12 cellular contexts compared by ENCODE assay signal in genomic region chr6:14035448-14035847, GRCh38.
DNase-seq lines count a peak whose midpoint lies in the region; ATAC-seq and TF ChIP-seq lines count a peak whose summit lies in the region.
"Had no signal": no experiment of that assay in that cellular context is flagged by ENCODE, and none has a peak within 500 bp of the region (broad histone marks: within the 10 kb centered on the region; RNA-seq: fewer than 3 reads in every experiment).

No MANE protein-coding gene starts in this region.

- CTCF ChIA-PET in PC-9 (lab: Charles Lee) (interaction anchor here (1.1 kb wide), 1 partner anchor 31 kb away, joined by 4 read pairs; no protein-coding TSS in a partner anchor), GM10248 (lab: Yijun Ruan, JAX) (interaction anchor here (1.1 to 6.7 kb wide), 5 partner anchors 9 to 143 kb away, joined by 3 to 81 read pairs (median 11); no protein-coding TSS in a partner anchor)

- DNase-seq in GM03348 (ENCODE audit: low spot score), result peak; percentile 87
- DNase-seq in PC-9, result peak; percentile 45 to 49
- DNase-seq in fibroblast of the conjunctiva (ENCODE audit: low read depth), result peak; percentile 38
- DNase-seq in osteocyte (ENCODE audit: extremely low spot score, unreplicated experiment), result no peak
- no peak for DNase-seq in NCI-H1092 treated with DMSO at 0.1 percent for 48 hours (lab: John Stamatoyannopoulos, UW)
- no peak for DNase-seq in GM10248 (ENCODE audit: extremely low spot score)
- no peak for DNase-seq in NCI-H1436 (lab: John Stamatoyannopoulos, UW)
- DNase-seq: activated CD4-positive, alpha-beta T cell treated with anti-CD3 and anti-CD28 coated beads for 4 hours; foreskin melanocyte; NCI-H1048 had no signal

- no peak for ATAC-seq in GM21619 (IDR thresholded peaks at IDR 0.05; ENCODE audit: unreplicated experiment)

- BruUV-seq in PC-9 (replicated peaks; lab: Mats Ljungman, UMichigan), result no TSS peak

- no peaks in the 10 kb centered on the region for H3K4me1 ChIP-seq in PC-9 (replicated peaks; ENCODE audit: insufficient read depth)

- POLR2A ChIA-PET in PC-9 (lab: Charles Lee; ENCODE audit: unreplicated experiment), result no interaction called here
- POLR2A ChIA-PET in GM10248 (lab: Yijun Ruan, JAX), result no interaction called here

- H3K4me3 Mint-ChIP-seq in osteocyte (ENCODE audit: unreplicated experiment), result no peak overlapping the region
- H3K4me3 Mint-ChIP-seq: natural killer cell treated with Interleukin-12 subunit alpha and Interleukin-12 subunit beta and Interleukin-15 and Interleukin-18, amount 100 ng/mL, for 72 hours had no signal

- H3K9me3 Mint-ChIP-seq in osteocyte (ENCODE audit: unreplicated experiment), result peaks cover 4% of the 10 kb centered on the region
- H3K9me3 Mint-ChIP-seq: natural killer cell treated with Interleukin-12 subunit alpha and Interleukin-12 subunit beta and Interleukin-15 and Interleukin-18, amount 100 ng/mL, for 72 hours had no signal

- H3K4me1 Mint-ChIP-seq in osteocyte (ENCODE audit: unreplicated experiment), result peaks cover 41% of the 10 kb centered on the region

- H3K27ac ChIP-seq in PC-9, result no peak overlapping the region

- intact Hi-C loops in PC-9 (cut with micrococcal nuclease; ENCODE audit: unreplicated experiment), result no loop called here

- TF ChIP-seq CTCF in PC-9 (conservative IDR thresholded peaks at IDR 0.05) (no peak), osteocyte (IDR thresholded peaks at IDR 0.05) (no peak), GM10248 (IDR thresholded peaks at IDR 0.05; ENCODE audit: control extremely low read depth, extremely low read depth, low read depth, missing control alignments) (no peak)

- no peaks in the 10 kb centered on the region for H3K27me3 ChIP-seq in PC-9 (ENCODE audit: insufficient read depth, low read depth)

- no peaks in the 10 kb centered on the region for H3K36me3 Mint-ChIP-seq in osteocyte (ENCODE audit: unreplicated experiment)
- H3K36me3 Mint-ChIP-seq: natural killer cell treated with Interleukin-12 subunit alpha and Interleukin-12 subunit beta and Interleukin-15 and Interleukin-18, amount 100 ng/mL, for 72 hours had no signal

- H3K27ac Mint-ChIP-seq in osteocyte (ENCODE audit: unreplicated experiment), result peak overlapping the region; percentile 77
- H3K27ac Mint-ChIP-seq: natural killer cell treated with Interleukin-12 subunit alpha and Interleukin-12 subunit beta and Interleukin-15 and Interleukin-18, amount 100 ng/mL, for 72 hours had no signal

- H3K4me3 ChIP-seq in PC-9, result no peak overlapping the region

- no peak overlapping the region for H3K4me2 ChIP-seq in PC-9

- no peaks in the 10 kb centered on the region for H4K20me1 ChIP-seq in PC-9 (ENCODE audit: insufficient read depth)

- no peaks in the 10 kb centered on the region for H3K9me2 ChIP-seq in PC-9 (ENCODE audit: insufficient read depth)

- H3K36me3 ChIP-seq in PC-9 (ENCODE audit: low read depth), result no peaks in the 10 kb centered on the region

- H3K27me3 Mint-ChIP-seq in osteocyte (ENCODE audit: unreplicated experiment), result no peaks in the 10 kb centered on the region

- peaks cover 4% of the 10 kb centered on the region; the same call in 1 of the 2 replicates for H3K9me3 ChIP-seq in PC-9 (ENCODE audit: insufficient read depth, low read depth)

- no peaks in the 10 kb centered on the region for H3F3A ChIP-seq in PC-9 (ENCODE audit: insufficient read depth, low read depth)

- H2AFZ ChIP-seq in PC-9, result no peak overlapping the region

- no peaks in the 10 kb centered on the region for H3K79me2 ChIP-seq in PC-9 (ENCODE audit: low read depth)

Comparison
In these comparisons a context has a peak if more than half of its experiments do, and no peak if none do; other contexts are left out.
1. DNase-seq: peak in GM03348 (single experiment), PC-9 (2 of 2) and fibroblast of the conjunctiva (single experiment); none in osteocyte (single experiment), NCI-H1092 treated with DMSO at 0.1 percent for 48 hours (single experiment), GM10248 (single experiment) and NCI-H1436 (single experiment).